14 cellular contexts compared by ENCODE assay signal in the genomic region with DNA sequence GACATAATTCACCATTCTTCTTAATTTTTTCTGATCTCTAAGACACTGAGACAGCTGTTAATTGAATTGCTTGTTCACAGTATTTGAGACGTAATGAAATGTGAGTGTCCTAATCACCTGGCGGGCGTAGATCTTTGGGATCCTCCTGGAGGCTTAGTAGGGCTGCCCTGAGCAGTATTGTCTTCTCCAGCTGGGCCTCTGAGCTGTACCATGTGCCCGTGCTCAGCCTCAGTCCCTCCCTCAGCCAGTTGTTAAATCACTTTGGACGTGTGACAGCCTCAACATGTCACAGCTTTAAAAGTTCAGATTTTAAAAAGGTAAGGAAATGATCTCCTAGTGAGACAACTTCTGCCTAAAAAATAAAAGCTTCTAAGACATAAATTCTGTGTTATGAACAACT. TPM values are rescaled to one million over a fixed set of nuclear protein-coding genes. Genes with fewer than 3 reads are reported as not detected.
DNase-seq lines count a peak whose midpoint lies in the region; ATAC-seq, FAIRE-seq and TF ChIP-seq lines count a peak whose summit lies in the region.
"Had no signal": no experiment of that assay in that cellular context is flagged by ENCODE, and none has a peak within 500 bp of the region (broad histone marks: within the 10 kb centered on the region; RNA-seq: fewer than 3 reads in every experiment).

No MANE protein-coding gene starts in this region.

- no peaks in the 10 kb centered on the region for H3K9me1 ChIP-seq in keratinocyte (ENCODE audit: control insufficient read depth, extremely low read depth, insufficient read depth, low read length)

- H4K20me1 ChIP-seq in astrocyte (ENCODE audit: insufficient read depth, low read length) = peaks cover 94% of the 10 kb centered on the region
- peaks cover 3% of the 10 kb centered on the region for H4K20me1 ChIP-seq in keratinocyte (ENCODE audit: control insufficient read depth, extremely low read depth, insufficient read depth, low read length)

- H3K27ac ChIP-seq in HUES64 (ENCODE audit: low read depth, low read length) (0 out of 2 replicates have a peak overlapping the region, but pooled peaks have one; percentile 33), astrocyte (ENCODE audit: low read depth, low read length) (no peak overlapping the region), keratinocyte (ENCODE audit: control insufficient read depth, insufficient read depth, low read length) (peak overlapping the region; percentile 92), stomach smooth muscle (ENCODE audit: low read length) (peak overlapping the region; percentile 46)

- FAIRE-seq in astrocyte (lab: Jason Lieb, UNC) (no peak), keratinocyte (lab: Jason Lieb, UNC) (peak; percentile 23)

- H3K9me3 Mint-ChIP-seq in astrocyte (ENCODE audit: unreplicated experiment) = peaks cover 3% of the 10 kb centered on the region
- no peaks in the 10 kb centered on the region for H3K9me3 Mint-ChIP-seq in stimulated activated naive B cell treated with anti-CD40 and anti-IgM and Interleukin-4, amounts not matched to agents 10 μg/mL and 1 μg/mL and 100 μg/mL, for 72 hours
- H3K9me3 Mint-ChIP-seq: activated T-cell treated with anti-CD3 and anti-CD28 coated beads, Interleukin-2, amount 50 U/mL, for 24 hours had no signal

- dilution Hi-C loops in keratinocyte (cut with MboI; ENCODE audit: extremely low pct_ligation_motif_present, low sequenced_read_pairs) = no loop called here

- no peak for ATAC-seq in GM21515 (IDR thresholded peaks at IDR 0.05; ENCODE audit: unreplicated experiment)
- ATAC-seq in stimulated activated naive B cell treated with anti-CD40 and anti-IgM and Interleukin-4, amounts not matched to agents 10 μg/mL and 1 μg/mL and 100 μg/mL, for 72 hours (replicated peaks) = no peak
- ATAC-seq: activated CD4-positive, alpha-beta T cell treated with anti-CD3 and anti-CD28 coated beads for 36 hours had no signal

- H3K4me3 ChIP-seq in HUES64 (ENCODE audit: low read length) (no peak overlapping the region), astrocyte (ENCODE audit: insufficient read depth, low read depth, low read length) (no peak overlapping the region), keratinocyte (ENCODE audit: control insufficient read depth in 2 of 3, extremely low read depth in 1 of 3, insufficient read depth in 2 of 3, low read depth in 1 of 3, low read length in 3 of 3) (peak overlapping the region in 2 of 3 experiments; percentile 33 to 41), stomach smooth muscle (ENCODE audit: low read length in 2 of 2) (no peak overlapping the region), MG63 (no peak overlapping the region)
- H3K4me3 ChIP-seq: dorsolateral prefrontal cortex had no signal

- WGBS in HUES64 = 65% methylated on average over 5 of the region's 5 CpGs

- H3K27me3 ChIP-seq in HUES64 (ENCODE audit: insufficient read depth, low read length) = no peaks in the 10 kb centered on the region
- no peaks in the 10 kb centered on the region for H3K27me3 ChIP-seq in astrocyte (ENCODE audit: insufficient read depth, low read length)
- no peaks in the 10 kb centered on the region for H3K27me3 ChIP-seq in keratinocyte (ENCODE audit: control insufficient read depth, extremely low read depth, insufficient read depth, low read length)
- no peaks in the 10 kb centered on the region for H3K27me3 ChIP-seq in stomach smooth muscle (ENCODE audit: control insufficient read depth in 1 of 2, insufficient read depth in 2 of 2, low read length in 2 of 2)
- no peaks in the 10 kb centered on the region for H3K27me3 ChIP-seq in MG63
- H3K27me3 ChIP-seq: dorsolateral prefrontal cortex had no signal

- no peak overlapping the region for H3K4me3 Mint-ChIP-seq in astrocyte (ENCODE audit: unreplicated experiment)
- no peak overlapping the region for H3K4me3 Mint-ChIP-seq in stimulated activated naive B cell treated with anti-CD40 and anti-IgM and Interleukin-4, amounts not matched to agents 10 μg/mL and 1 μg/mL and 100 μg/mL, for 72 hours
- H3K4me3 Mint-ChIP-seq: activated CD4-positive, alpha-beta T cell treated with anti-CD3 and anti-CD28 coated beads for 36 hours; activated T-cell treated with anti-CD3 and anti-CD28 coated beads, Interleukin-2, amount 50 U/mL, for 24 hours had no signal

- H3K27ac Mint-ChIP-seq in astrocyte (ENCODE audit: unreplicated experiment) = peak overlapping the region; percentile 63
- H3K27ac Mint-ChIP-seq in stimulated activated naive B cell treated with anti-CD40 and anti-IgM and Interleukin-4, amounts not matched to agents 10 μg/mL and 1 μg/mL and 100 μg/mL, for 72 hours = no peak overlapping the region
- H3K27ac Mint-ChIP-seq: activated CD4-positive, alpha-beta T cell treated with anti-CD3 and anti-CD28 coated beads for 36 hours; activated T-cell treated with anti-CD3 and anti-CD28 coated beads, Interleukin-2, amount 50 U/mL, for 24 hours had no signal

- no peaks in the 10 kb centered on the region for H3K27me3 Mint-ChIP-seq in astrocyte (ENCODE audit: low read depth, unreplicated experiment)
- no peaks in the 10 kb centered on the region for H3K27me3 Mint-ChIP-seq in stimulated activated naive B cell treated with anti-CD40 and anti-IgM and Interleukin-4, amounts not matched to agents 10 μg/mL and 1 μg/mL and 100 μg/mL, for 72 hours
- H3K27me3 Mint-ChIP-seq: activated CD4-positive, alpha-beta T cell treated with anti-CD3 and anti-CD28 coated beads for 36 hours; activated T-cell treated with anti-CD3 and anti-CD28 coated beads, Interleukin-2, amount 50 U/mL, for 24 hours had no signal

- H3K79me2 ChIP-seq in astrocyte (ENCODE audit: insufficient read depth, low read length) (peaks cover 99% of the 10 kb centered on the region), keratinocyte (ENCODE audit: control insufficient read depth, insufficient read depth, low read length) (peaks cover 91% of the 10 kb centered on the region)

- peaks cover 70% of the 10 kb centered on the region for H3K4me1 Mint-ChIP-seq in astrocyte (ENCODE audit: low read depth, unreplicated experiment)
- peaks cover 14 to 18% of the 10 kb centered on the region in 2 donors for H3K4me1 Mint-ChIP-seq in stimulated activated naive B cell treated with anti-CD40 and anti-IgM and Interleukin-4, amounts not matched to agents 10 μg/mL and 1 μg/mL and 100 μg/mL, for 72 hours

- H3K9ac ChIP-seq in HUES64 (ENCODE audit: low read depth, low read length) (no peak overlapping the region), astrocyte (ENCODE audit: low read length) (no peak overlapping the region), keratinocyte (ENCODE audit: control insufficient read depth, extremely low read depth, insufficient read depth, low read length) (peak overlapping the region; percentile 74), stomach smooth muscle (ENCODE audit: low read length in 2 of 2) (peak overlapping the region in 1 of 2 donors; percentile 4)

- peaks cover 8% of the 10 kb centered on the region for H3K36me3 Mint-ChIP-seq in astrocyte (ENCODE audit: low read depth, unreplicated experiment)
- no peaks in the 10 kb centered on the region for H3K36me3 Mint-ChIP-seq in stimulated activated naive B cell treated with anti-CD40 and anti-IgM and Interleukin-4, amounts not matched to agents 10 μg/mL and 1 μg/mL and 100 μg/mL, for 72 hours

- no peak for TF ChIP-seq CTCF in astrocyte (IDR thresholded peaks at IDR 0.05; ENCODE audit: insufficient read depth, low read depth, low read length)
- no peak for TF ChIP-seq CTCF in keratinocyte (optimal IDR thresholded peaks at IDR 0.05 in 1 of 3, IDR thresholded peaks at IDR 0.05 in 1 of 3, conservative IDR thresholded peaks at IDR 0.05 in 1 of 3; ENCODE audit: extremely low read depth in 1 of 3, insufficient read depth in 2 of 3, low read length in 3 of 3)

- peaks cover 64% of the 10 kb centered on the region for H3K4me1 ChIP-seq in HUES64 (ENCODE audit: insufficient read depth, low read length)
- peaks cover 9% of the 10 kb centered on the region for H3K4me1 ChIP-seq in astrocyte (ENCODE audit: insufficient read depth, low read length)
- H3K4me1 ChIP-seq in keratinocyte (ENCODE audit: control insufficient read depth, extremely low read depth, insufficient read depth, low read length) = peaks cover 24% of the 10 kb centered on the region
- peaks cover 34% of the 10 kb centered on the region for H3K4me1 ChIP-seq in stomach smooth muscle (ENCODE audit: control insufficient read depth, insufficient read depth, low read length)

- H3K9me3 ChIP-seq in HUES64 (ENCODE audit: insufficient read depth, low read depth, low read length) (no peaks in the 10 kb centered on the region), astrocyte (ENCODE audit: insufficient read depth, low read depth, low read length) (no peaks in the 10 kb centered on the region), keratinocyte (ENCODE audit: control insufficient read depth, low read depth, low read length) (no peaks in the 10 kb centered on the region), stomach smooth muscle (ENCODE audit: control insufficient read depth in 2 of 2, low read length in 2 of 2) (no peaks in the 10 kb centered on the region), MG63 (no peaks in the 10 kb centered on the region; the same call in 1 of the 2 replicates)

- no peak overlapping the region for H2AFZ ChIP-seq in astrocyte (ENCODE audit: low read depth, low read length)
- no peak overlapping the region for H2AFZ ChIP-seq in keratinocyte (ENCODE audit: control insufficient read depth, low read length)

- DNase-seq in astrocyte (ENCODE audit: low read depth) = no peak
- DNase-seq in keratinocyte (ENCODE audit: low read depth, low spot score) = no peak
- no peak for DNase-seq in MG63
- no peak for DNase-seq in stimulated activated naive B cell treated with anti-CD40 and anti-IgM and Interleukin-4, amounts not matched to agents 10 μg/mL and 1 μg/mL and 100 μg/mL, for 72 hours
- DNase-seq in NK-92 (lab: John Stamatoyannopoulos, UW; ENCODE audit: unreplicated experiment) = no peak
- DNase-seq: activated CD4-positive, alpha-beta T cell treated with anti-CD3 and anti-CD28 coated beads for 36 hours; activated T-cell treated with anti-CD3 and anti-CD28 coated beads, Interleukin-2, amount 50 U/mL, for 24 hours; C1 segment of cervical spinal cord; dorsolateral prefrontal cortex; NCI-H1694; SW 1271 had no signal

- H3K4me2 ChIP-seq in astrocyte (ENCODE audit: low read length) (no peak overlapping the region), keratinocyte (ENCODE audit: control insufficient read depth, extremely low read depth, insufficient read depth, low read depth, low read length) (peak overlapping the region; percentile 93)

- H3K36me3 ChIP-seq in HUES64 (ENCODE audit: insufficient read depth, low read length) (no peaks in the 10 kb centered on the region), astrocyte (ENCODE audit: insufficient read depth, low read length) (no peaks in the 10 kb centered on the region), keratinocyte (ENCODE audit: control insufficient read depth in 2 of 2, extremely low read depth in 1 of 2, insufficient read depth in 2 of 2, low read length in 2 of 2) (no peaks in the 10 kb centered on the region), stomach smooth muscle (ENCODE audit: control insufficient read depth in 2 of 2, insufficient read depth in 2 of 2, low read length in 2 of 2) (no peaks in the 10 kb centered on the region), MG63 (no peaks in the 10 kb centered on the region)

RNA-seq across cellular contexts. Expression of gene IGF1R, which starts 35.5 kb away (rescaled TPM):
- polyA plus RNA-seq in HUES64 (2013, experiment 1 of 2) = 29.5 TPM
- 34.0 TPM for polyA plus RNA-seq in HUES64 (2013, experiment 2 of 2)
- total RNA-seq in astrocyte = 247 and 270 TPM in 2 replicates
- 13.3 to 30.0 TPM (median 14.5 TPM) in 3 replicates for polyA plus RNA-seq in keratinocyte
- 11.4 TPM for polyA plus RNA-seq in keratinocyte (2011; ENCODE audit: low read depth)
- polyA plus RNA-seq in keratinocyte (2011; cell fraction: cytosol; rRNA removed) = 11.8 and 16.3 TPM in 2 replicates
- polyA plus RNA-seq in keratinocyte (2011; cell fraction: nucleus; rRNA removed) = 128 and 154 TPM in 2 replicates
- polyA plus RNA-seq in keratinocyte (2012; ENCODE audit: low replicate concordance) = 16.4 and 36.9 TPM in 2 replicates
- 90.6 to 247 TPM (median 137 TPM) in 3 replicates for polyA minus RNA-seq in keratinocyte
- polyA minus RNA-seq in keratinocyte (2011; cell fraction: cytosol; rRNA and poly(A)+ RNA removed) = 58.3 TPM
- polyA minus RNA-seq in keratinocyte (2011; cell fraction: nucleus; rRNA and poly(A)+ RNA removed) = 247 and 446 TPM in 2 replicates
- total RNA-seq in MG63 (2014; rRNA removed; shearing (Covaris generic); ENCODE audit: low replicate concordance) = 2.5 and 24.6 TPM in 2 replicates

Comparison
In these comparisons a context has a peak if more than half of its experiments do, and no peak if none do; other contexts are left out.
1. H3K4me3 ChIP-seq: peak in keratinocyte (2 of 3); none in HUES64 (single experiment), astrocyte (single experiment), stomach smooth muscle (0 of 2) and MG63 (single experiment).